In genomic region chr3:163474766-163475165, GRCh38 we compare ENCODE assay signal across 21 cellular contexts.
"Had no signal": no experiment of that assay in that cellular context is flagged by ENCODE, and none has a peak within 500 bp of the region (broad histone marks: within the 10 kb centered on the region; RNA-seq: fewer than 3 reads in every experiment).

No MANE protein-coding gene starts in this region.

- H3K9me3 ChIP-seq: SJCRH30 had no signal

- H3K4me1 ChIP-seq: SJCRH30 had no signal

- H3K4me3 ChIP-seq: K562, SJCRH30 had no signal

- H3K27ac ChIP-seq: HL-60, RWPE1, SJCRH30 had no signal

- H3K9ac ChIP-seq: SK-N-SH had no signal

- H3K4me2 ChIP-seq: SK-N-SH had no signal

- H3K27me3 ChIP-seq: SJCRH30 had no signal

- DNase-seq: NCI-H1092, NCI-H1105 treated with DMSO at 0.1 percent for 48 hours, NCI-H1417 treated with DMSO at 0.1 percent for 48 hours, NCI-H146, NCI-H1694 treated with DMSO at 0.1 percent for 48 hours, NCI-H1930, NCI-H2081, NCI-H2107, NCI-H2171 treated with DMSO at 0.1 percent for 48 hours, NCI-H345, NCI-H446 treated with DMSO at 0.1 percent for 48 hours, NCI-H510A treated with DMSO at 0.1 percent for 48 hours, NCI-H526, NCI-H82, SHP77 treated with DMSO at 0.1 percent for 48 hours, SJCRH30, SK-N-SH, T-helper 1 cell had no signal

- H3K36me3 ChIP-seq: SJCRH30 had no signal

- ATAC-seq: K562 had no signal
